ENCODE assay signal across 1 cellular context in genomic region chr2:20916604-20917286, GRCh38.
TF ChIP-seq lines count a peak whose summit lies in the region.

No MANE protein-coding gene starts in this region.

TF ChIP-seq in HepG2, 621 proteins besides CTCF, POLR2A, EP300 and RAD21 (continued from another document and continues in another):
- TF ChIP-seq ZMAT5 (CRISPR knock-in tag; IDR thresholded peaks at IDR 0.05; ENCODE audit: borderline replicate concordance, low read depth) (no peak), STAG1 (CRISPR knock-in tag; IDR thresholded peaks at IDR 0.05) (peak; percentile 89), ZNF660 (CRISPR knock-in tag; IDR thresholded peaks at IDR 0.05; ENCODE audit: borderline replicate concordance, low read depth) (no peak), HMGXB4 (CRISPR knock-in tag; IDR thresholded peaks at IDR 0.05; ENCODE audit: borderline replicate concordance in 1 of 2, low read depth in 1 of 2) (peak; percentile 28 to 52; a peak in 1 of 4 replicates), IKZF4 (CRISPR knock-in tag; IDR thresholded peaks at IDR 0.05; ENCODE audit: borderline replicate concordance, low read depth, not compliant biosample characterization) (no peak), ZNF280D (CRISPR knock-in tag; IDR thresholded peaks at IDR 0.05) (no peak), HNRNPK (IDR thresholded peaks at IDR 0.05; ENCODE audit: low read depth, low read length, poor library complexity, severe bottlenecking) (no peak), MXD4 (CRISPR knock-in tag; IDR thresholded peaks at IDR 0.05) (no peak), HNF1B (CRISPR knock-in tag; IDR thresholded peaks at IDR 0.05) (peak; percentile 94), NR2F6 (IDR thresholded peaks at IDR 0.05) (no peak), NR2F6 (CRISPR knock-in tag; IDR thresholded peaks at IDR 0.05) (0 out of 2 replicates have a peak, but pooled peaks have one; percentile 18), MTF2 (CRISPR knock-in tag; IDR thresholded peaks at IDR 0.05; ENCODE audit: borderline replicate concordance) (no peak), ZNF44 (CRISPR knock-in tag; IDR thresholded peaks at IDR 0.05) (no peak), NRL (CRISPR knock-in tag; IDR thresholded peaks at IDR 0.05; ENCODE audit: borderline replicate concordance) (no peak), ZKSCAN1 (IDR thresholded peaks at IDR 0.05; ENCODE audit: low read length) (0 out of 2 replicates have a peak, but pooled peaks have one; percentile 11), ZFX (CRISPR knock-in tag; IDR thresholded peaks at IDR 0.05; ENCODE audit: low read depth) (peak; percentile 27; the same call in 1 of the 2 replicates), ARID4A (CRISPR knock-in tag; IDR thresholded peaks at IDR 0.05; ENCODE audit: borderline replicate concordance) (peak; percentile 26; the same call in 1 of the 2 replicates), CENPBD1 (CRISPR knock-in tag; IDR thresholded peaks at IDR 0.05; ENCODE audit: borderline replicate concordance, low read depth) (no peak), BCL3 (CRISPR knock-in tag; IDR thresholded peaks at IDR 0.05) (no peak), SOX6 (IDR thresholded peaks at IDR 0.05) (no peak), SOX6 (CRISPR knock-in tag; IDR thresholded peaks at IDR 0.05) (peak; percentile 59), AKAP8 (CRISPR knock-in tag; IDR thresholded peaks at IDR 0.05) (no peak), SALL1 (CRISPR knock-in tag; IDR thresholded peaks at IDR 0.05) (peak; percentile 54), SAP130 (CRISPR knock-in tag; IDR thresholded peaks at IDR 0.05; ENCODE audit: low read depth) (peak; percentile 35; the same call in 1 of the 2 replicates), HMG20B (CRISPR knock-in tag; conservative IDR thresholded peaks at IDR 0.05) (no peak), U2AF2 (IDR thresholded peaks at IDR 0.05; ENCODE audit: low read depth, low read length) (no peak), ZGPAT (CRISPR knock-in tag; IDR thresholded peaks at IDR 0.05) (no peak), ZNF574 (CRISPR knock-in tag; IDR thresholded peaks at IDR 0.05) (0 out of 2 replicates have a peak, but pooled peaks have one; percentile 16), SKIL (CRISPR knock-in tag; IDR thresholded peaks at IDR 0.05; ENCODE audit: borderline replicate concordance) (no peak), PRDM4 (CRISPR knock-in tag; IDR thresholded peaks at IDR 0.05; ENCODE audit: borderline replicate concordance) (no peak), TBL1XR1 (IDR thresholded peaks at IDR 0.05; ENCODE audit: borderline replicate concordance, low read length, partially characterized antibody) (no peak), SYNCRIP (IDR thresholded peaks at IDR 0.05; ENCODE audit: insufficient read depth, low read depth, low read length) (no peak)
